Comparison of ENCODE assay signal across 8 cellular contexts in the genomic region with DNA sequence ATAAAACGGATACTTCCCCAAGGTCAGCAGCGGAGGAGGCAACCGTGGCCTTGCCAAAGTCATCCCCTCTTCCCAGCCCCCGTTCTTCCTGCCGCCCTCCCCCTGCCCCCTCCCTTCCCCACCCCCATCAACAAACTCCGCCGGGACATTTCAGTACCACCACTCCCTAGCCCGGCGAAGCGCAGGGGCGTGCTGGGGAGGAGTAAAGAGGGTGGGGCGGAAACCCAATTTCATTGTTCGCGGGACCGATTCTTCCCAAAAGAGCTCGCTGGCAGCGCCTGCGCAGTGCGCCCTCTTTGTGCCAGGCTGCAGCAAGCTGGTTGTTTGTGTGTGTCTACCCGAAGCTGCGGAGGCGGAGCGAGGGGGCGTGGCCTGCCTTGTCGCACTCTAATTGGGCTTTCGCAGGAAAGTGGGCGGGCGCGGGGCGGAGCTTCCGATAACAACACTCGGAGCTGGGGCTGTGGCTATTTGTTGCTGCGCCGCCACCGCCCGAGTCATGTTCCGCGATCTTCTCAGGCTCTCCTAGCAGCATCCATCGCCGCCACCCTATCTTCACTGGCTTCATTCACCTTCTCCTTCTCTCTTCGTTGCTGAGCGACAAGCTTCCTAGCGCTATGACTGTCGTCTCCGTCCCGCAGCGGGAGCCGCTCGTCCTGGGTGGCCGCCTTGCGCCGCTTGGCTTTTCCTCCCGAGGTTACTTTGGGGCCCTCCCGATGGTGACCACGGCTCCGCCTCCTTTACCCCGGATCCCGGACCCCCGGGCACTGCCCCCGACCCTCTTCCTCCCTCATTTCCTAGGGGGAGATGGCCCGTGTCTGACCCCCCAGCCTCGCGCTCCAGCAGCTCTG. TPM values are rescaled to one million over a fixed set of nuclear protein-coding genes. Genes with fewer than 3 reads are reported as not detected.
DNase-seq lines count a peak whose midpoint lies in the region; ATAC-seq and TF ChIP-seq lines count a peak whose summit lies in the region.

A gene (plus strand): TSS at position 471 of the 848 bp plus-strand sequence. CDS start 144 bp downstream, at position 615.

- H3K36me3 ChIP-seq in PC-3 (ENCODE audit: low read depth, low read length): peaks cover 8% of the 10 kb centered on the region; the same call in 1 of the 2 replicates

- no peak for TF ChIP-seq RAD21 in Ishikawa (IDR thresholded peaks at IDR 0.05; ENCODE audit: low read depth)

- H4K20me1 ChIP-seq in PC-3 (ENCODE audit: low read length): peaks cover 12% of the 10 kb centered on the region

- TF ChIP-seq EP300 in Ishikawa (IDR thresholded peaks at IDR 0.05; ENCODE audit: borderline replicate concordance): no peak

- peaks cover 28% of the 10 kb centered on the region for H3K4me1 ChIP-seq in PC-3 (ENCODE audit: insufficient read depth, low read length)

- H3K9ac ChIP-seq in PC-3 (ENCODE audit: low read length): peak within 1 kb of the TSS; percentile 89

- intact Hi-C loops in PC-3 (cut with micrococcal nuclease): loop anchor here (1.0 to 5.0 kb wide), 2 partner anchors 33 to 53 kb away; no protein-coding TSS in a partner anchor

- no peaks in the 10 kb centered on the region for H3K27me3 ChIP-seq in PC-3 (ENCODE audit: low read length)

- TSS peak; percentile 48 for BruUV-seq in PC-3 (replicated peaks; lab: Mats Ljungman, UMichigan)

- CTCF ChIA-PET in PC-3 (lab: Charles Lee): interaction anchor here (0.7 to 1.8 kb wide), 2 partner anchors 98 to 218 kb away, joined by 12 read pairs; no protein-coding TSS in a partner anchor

- TF ChIP-seq CTCF in PC-3 (conservative IDR thresholded peaks at IDR 0.05; ENCODE audit: low read depth, low read length): no peak

- H3F3A ChIP-seq in PC-3 (ENCODE audit: low read length, unreplicated experiment): no peaks in the 10 kb centered on the region

- H3K27ac ChIP-seq in PC-3 (ENCODE audit: low read length): peak within 1 kb of the TSS; percentile 50
- H3K27ac ChIP-seq in epithelial cell of prostate: peak within 1 kb of the TSS; percentile 91

- POLR2A ChIA-PET in PC-3 (lab: Charles Lee; ENCODE audit: unreplicated experiment): interaction anchor here (0.6 to 1.4 kb wide), 10 partner anchors 11 to 334 kb away, joined by 3 to 21 read pairs (median 4); a partner anchor contains a TSS

- ATAC-seq in GM21576 (IDR thresholded peaks at IDR 0.05; ENCODE audit: unreplicated experiment) (peak; percentile 74), PC-3 (peak; percentile 80)

- H3K4me3 ChIP-seq in PC-3 (ENCODE audit: low read length): peak within 1 kb of the TSS; percentile 90

- H3K9me2 ChIP-seq in PC-3 (replicated peaks; ENCODE audit: low read length): no peaks in the 10 kb centered on the region

- no peaks in the 10 kb centered on the region for H3K9me3 ChIP-seq in PC-3 (ENCODE audit: low read length)

- DNase-seq in DMS114 treated with DMSO at 0.1 percent for 48 hours (lab: John Stamatoyannopoulos, UW; ENCODE audit: unreplicated experiment) (peak; percentile 93), PC-3 (peak; percentile 95), activated T-cell treated with anti-CD3 and anti-CD28 coated beads for 48 hours (ENCODE audit: low read depth) (peak; percentile 100), epithelial cell of prostate (ENCODE audit: low read depth, low spot score) (peak; percentile 95), mucosa of gallbladder (ENCODE audit: low spot score) (peak; percentile 100)
- peak; percentile 100 for DNase-seq in stimulated activated CD8-positive, alpha-beta memory T cell treated with anti-CD3 and anti-CD28 coated beads, Interleukin-4, amount 100 ng/mL, for 4 hours (ENCODE audit: low read depth in 2 of 2, low spot score in 1 of 2)

- peak within 1 kb of the TSS; percentile 93 for H2AFZ ChIP-seq in PC-3 (ENCODE audit: low read length)

- H3K79me2 ChIP-seq in PC-3 (ENCODE audit: low read length): peaks cover 24% of the 10 kb centered on the region

- peak within 1 kb of the TSS; percentile 91 for H3K4me2 ChIP-seq in PC-3 (ENCODE audit: low read length)

TF ChIP-seq in Ishikawa, 13 proteins besides CTCF, POLR2A, EP300 and RAD21:
- TF ChIP-seq TCF12 (IDR thresholded peaks at IDR 0.05; ENCODE audit: low read depth) (peak; percentile 32; the same call in 1 of the 2 replicates), TEAD4 (IDR thresholded peaks at IDR 0.05) (no peak), NFIC (IDR thresholded peaks at IDR 0.05) (no peak), CREB1 (IDR thresholded peaks at IDR 0.05; ENCODE audit: low read depth) (no peak), YY1 (IDR thresholded peaks at IDR 0.05; ENCODE audit: low read depth) (no peak), TAF1 (IDR thresholded peaks at IDR 0.05; ENCODE audit: low read depth) (peak; percentile 94), EGR1 (IDR thresholded peaks at IDR 0.05) (peak; percentile 76)
- TF ChIP-seq, protein P1, sequence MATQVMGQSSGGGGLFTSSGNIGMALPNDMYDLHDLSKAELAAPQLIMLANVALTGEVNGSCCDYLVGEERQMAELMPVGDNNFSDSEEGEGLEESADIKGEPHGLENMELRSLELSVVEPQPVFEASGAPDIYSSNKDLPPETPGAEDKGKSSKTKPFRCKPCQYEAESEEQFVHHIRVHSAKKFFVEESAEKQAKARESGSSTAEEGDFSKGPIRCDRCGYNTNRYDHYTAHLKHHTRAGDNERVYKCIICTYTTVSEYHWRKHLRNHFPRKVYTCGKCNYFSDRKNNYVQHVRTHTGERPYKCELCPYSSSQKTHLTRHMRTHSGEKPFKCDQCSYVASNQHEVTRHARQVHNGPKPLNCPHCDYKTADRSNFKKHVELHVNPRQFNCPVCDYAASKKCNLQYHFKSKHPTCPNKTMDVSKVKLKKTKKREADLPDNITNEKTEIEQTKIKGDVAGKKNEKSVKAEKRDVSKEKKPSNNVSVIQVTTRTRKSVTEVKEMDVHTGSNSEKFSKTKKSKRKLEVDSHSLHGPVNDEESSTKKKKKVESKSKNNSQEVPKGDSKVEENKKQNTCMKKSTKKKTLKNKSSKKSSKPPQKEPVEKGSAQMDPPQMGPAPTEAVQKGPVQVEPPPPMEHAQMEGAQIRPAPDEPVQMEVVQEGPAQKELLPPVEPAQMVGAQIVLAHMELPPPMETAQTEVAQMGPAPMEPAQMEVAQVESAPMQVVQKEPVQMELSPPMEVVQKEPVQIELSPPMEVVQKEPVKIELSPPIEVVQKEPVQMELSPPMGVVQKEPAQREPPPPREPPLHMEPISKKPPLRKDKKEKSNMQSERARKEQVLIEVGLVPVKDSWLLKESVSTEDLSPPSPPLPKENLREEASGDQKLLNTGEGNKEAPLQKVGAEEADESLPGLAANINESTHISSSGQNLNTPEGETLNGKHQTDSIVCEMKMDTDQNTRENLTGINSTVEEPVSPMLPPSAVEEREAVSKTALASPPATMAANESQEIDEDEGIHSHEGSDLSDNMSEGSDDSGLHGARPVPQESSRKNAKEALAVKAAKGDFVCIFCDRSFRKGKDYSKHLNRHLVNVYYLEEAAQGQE (IDR thresholded peaks at IDR 0.05; ENCODE audit: low read depth): no peak
- TF ChIP-seq, protein P2, sequence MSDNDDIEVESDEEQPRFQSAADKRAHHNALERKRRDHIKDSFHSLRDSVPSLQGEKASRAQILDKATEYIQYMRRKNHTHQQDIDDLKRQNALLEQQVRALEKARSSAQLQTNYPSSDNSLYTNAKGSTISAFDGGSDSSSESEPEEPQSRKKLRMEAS (IDR thresholded peaks at IDR 0.05): peak; percentile 43; the same call in 1 of the 2 replicates

RNA-seq across cellular contexts. Expression of the gene that starts here (rescaled TPM):
- total RNA-seq in PC-3 (2014; rRNA removed) (9.3 and 12.7 TPM in 2 replicates), mucosa of gallbladder (244 TPM)

Comparison
In these comparisons a context has a peak if more than half of its experiments do, and no peak if none do; other contexts are left out.
1. Peak in every context shown above with its lines: DNase-seq, ATAC-seq, H3K4me3 ChIP-seq and H3K27ac ChIP-seq.
2. RNA of the gene that starts here (total RNA-seq): 244 TPM in mucosa of gallbladder (single experiment); 9.3 to 12.7 TPM in PC-3; every median in the first group is over 10 times any median in the second.